ENCODE assay signal across 10 cellular contexts in genomic region chr3:186949281-186949982, GRCh38. TPM values are rescaled to one million over a fixed set of nuclear protein-coding genes. Genes with fewer than 3 reads are reported as not detected.
DNase-seq lines count a peak whose midpoint lies in the region; ATAC-seq and TF ChIP-seq lines count a peak whose summit lies in the region.
"Had no signal": no experiment of that assay in that cellular context is flagged by ENCODE, and none has a peak within 500 bp of the region (broad histone marks: within the 10 kb centered on the region; RNA-seq: fewer than 3 reads in every experiment).

No MANE protein-coding gene starts in this region.

- H3K27ac Mint-ChIP-seq in activated T-cell treated with anti-CD3 and anti-CD28 coated beads, Interleukin-2, amount 50 U/mL, for 72 hours = peak overlapping the region; percentile 18
- H3K27ac Mint-ChIP-seq in stimulated activated naive B cell treated with anti-CD40 and anti-IgM and Interleukin-4, amounts not matched to agents 10 μg/mL and 1 μg/mL and 100 μg/mL, for 72 hours = peak overlapping the region; percentile 48

- intact Hi-C loops in ascending aorta (cut with DNase I) = no loop called here
- intact Hi-C loops in right cardiac atrium (cut with DNase I) = no loop called here

- H3K9me3 Mint-ChIP-seq in activated T-cell treated with anti-CD3 and anti-CD28 coated beads, Interleukin-2, amount 50 U/mL, for 72 hours = peaks cover 5 to 9% of the 10 kb centered on the region in 2 donors
- H3K9me3 Mint-ChIP-seq in activated T-cell treated with anti-CD3 and anti-CD28 coated beads, Interleukin-2, amount 50 U/mL, for 4 hours = peaks cover 13% of the 10 kb centered on the region
- peaks cover 0 to 9% of the 10 kb centered on the region in 2 donors for H3K9me3 Mint-ChIP-seq in stimulated activated naive B cell treated with anti-CD40 and anti-IgM and Interleukin-4, amounts not matched to agents 10 μg/mL and 1 μg/mL and 100 μg/mL, for 72 hours

- H3K4me3 Mint-ChIP-seq in activated T-cell treated with anti-CD3 and anti-CD28 coated beads, Interleukin-2, amount 50 U/mL, for 72 hours = no peak overlapping the region
- no peak overlapping the region for H3K4me3 Mint-ChIP-seq in activated T-cell treated with anti-CD3 and anti-CD28 coated beads, Interleukin-2, amount 50 U/mL, for 4 hours
- no peak overlapping the region for H3K4me3 Mint-ChIP-seq in stimulated activated naive B cell treated with anti-CD40 and anti-IgM and Interleukin-4, amounts not matched to agents 10 μg/mL and 1 μg/mL and 100 μg/mL, for 72 hours

- H3K4me1 ChIP-seq in ascending aorta = peaks cover 10 to 29% of the 10 kb centered on the region in 2 donors
- peaks cover 33% of the 10 kb centered on the region for H3K4me1 ChIP-seq in right cardiac atrium (ENCODE audit: control insufficient read depth, insufficient read depth, low read length)
- H3K4me1 ChIP-seq: uterus had no signal

- no peak for DNase-seq in activated T-cell treated with anti-CD3 and anti-CD28 coated beads, Interleukin-2, amount 50 U/mL, for 72 hours
- no peak for DNase-seq in activated T-cell treated with anti-CD3 and anti-CD28 coated beads, Interleukin-2, amount 50 U/mL, for 4 hours
- DNase-seq in ascending aorta (ENCODE audit: low spot score in 2 of 2) (no peak), right cardiac atrium (peak; percentile 38 to 62 (median 46)), SW480 (ENCODE audit: low spot score) (no peak)
- DNase-seq in stimulated activated naive B cell treated with anti-CD40 and anti-IgM and Interleukin-4, amounts not matched to agents 10 μg/mL and 1 μg/mL and 100 μg/mL, for 72 hours = no peak
- DNase-seq: activated CD4-positive, alpha-beta T cell treated with anti-CD3 and anti-CD28 coated beads for 1 hour; uterus had no signal

- H3K4me3 ChIP-seq in ascending aorta (no peak overlapping the region), right cardiac atrium (ENCODE audit: low read length) (no peak overlapping the region)
- H3K4me3 ChIP-seq: uterus had no signal

- peaks cover 34 to 56% of the 10 kb centered on the region in 2 donors for H3K36me3 Mint-ChIP-seq in activated T-cell treated with anti-CD3 and anti-CD28 coated beads, Interleukin-2, amount 50 U/mL, for 72 hours (ENCODE audit: insufficient read depth in 2 of 2)
- peaks cover 61% of the 10 kb centered on the region for H3K36me3 Mint-ChIP-seq in activated T-cell treated with anti-CD3 and anti-CD28 coated beads, Interleukin-2, amount 50 U/mL, for 4 hours (ENCODE audit: insufficient read depth)
- peaks cover 42 to 58% of the 10 kb centered on the region in 2 donors for H3K36me3 Mint-ChIP-seq in stimulated activated naive B cell treated with anti-CD40 and anti-IgM and Interleukin-4, amounts not matched to agents 10 μg/mL and 1 μg/mL and 100 μg/mL, for 72 hours

- no peaks in the 10 kb centered on the region for H3K27me3 Mint-ChIP-seq in activated T-cell treated with anti-CD3 and anti-CD28 coated beads, Interleukin-2, amount 50 U/mL, for 72 hours (ENCODE audit: low read depth)
- no peaks in the 10 kb centered on the region for H3K27me3 Mint-ChIP-seq in activated T-cell treated with anti-CD3 and anti-CD28 coated beads, Interleukin-2, amount 50 U/mL, for 4 hours (ENCODE audit: low read depth)
- no peaks in the 10 kb centered on the region for H3K27me3 Mint-ChIP-seq in stimulated activated naive B cell treated with anti-CD40 and anti-IgM and Interleukin-4, amounts not matched to agents 10 μg/mL and 1 μg/mL and 100 μg/mL, for 72 hours

- no peak for ATAC-seq in activated T-cell treated with anti-CD3 and anti-CD28 coated beads, Interleukin-2, amount 50 U/mL, for 72 hours (replicated peaks in 1 of 2)
- ATAC-seq in activated T-cell treated with anti-CD3 and anti-CD28 coated beads, Interleukin-2, amount 50 U/mL, for 4 hours = no peak
- ATAC-seq in right cardiac atrium (peak; percentile 28 to 56), HG03175 (IDR thresholded peaks at IDR 0.05; ENCODE audit: unreplicated experiment) (no peak), GM21619 (IDR thresholded peaks at IDR 0.05; ENCODE audit: unreplicated experiment) (no peak)
- ATAC-seq in stimulated activated naive B cell treated with anti-CD40 and anti-IgM and Interleukin-4, amounts not matched to agents 10 μg/mL and 1 μg/mL and 100 μg/mL, for 72 hours (replicated peaks) = no peak

- H3K27me3 ChIP-seq in ascending aorta = no peaks in the 10 kb centered on the region
- H3K27me3 ChIP-seq in right cardiac atrium (ENCODE audit: control insufficient read depth, insufficient read depth) = no peaks in the 10 kb centered on the region
- H3K27me3 ChIP-seq: uterus had no signal

- H3K9me3 ChIP-seq in ascending aorta = no peaks in the 10 kb centered on the region
- no peaks in the 10 kb centered on the region for H3K9me3 ChIP-seq in right cardiac atrium (ENCODE audit: control insufficient read depth, low read length)
- H3K9me3 ChIP-seq: uterus had no signal

- peaks cover 2 to 5% of the 10 kb centered on the region in 2 donors for H3K36me3 ChIP-seq in ascending aorta
- H3K36me3 ChIP-seq: uterus had no signal

- WGBS in right cardiac atrium = 57% methylated on average over 7 of the region's 7 CpGs

- TF ChIP-seq CTCF in ascending aorta (IDR thresholded peaks at IDR 0.05) = no peak

- peaks cover 74% of the 10 kb centered on the region for H3K4me1 Mint-ChIP-seq in activated T-cell treated with anti-CD3 and anti-CD28 coated beads, Interleukin-2, amount 50 U/mL, for 72 hours (ENCODE audit: low read depth)
- peaks cover 80% of the 10 kb centered on the region for H3K4me1 Mint-ChIP-seq in activated T-cell treated with anti-CD3 and anti-CD28 coated beads, Interleukin-2, amount 50 U/mL, for 4 hours (ENCODE audit: low read depth)
- peaks cover 61 to 83% of the 10 kb centered on the region in 2 donors for H3K4me1 Mint-ChIP-seq in stimulated activated naive B cell treated with anti-CD40 and anti-IgM and Interleukin-4, amounts not matched to agents 10 μg/mL and 1 μg/mL and 100 μg/mL, for 72 hours

- H3K27ac ChIP-seq in ascending aorta = peak overlapping the region; percentile 83 to 86
- peak overlapping the region; percentile 97 for H3K27ac ChIP-seq in right cardiac atrium (ENCODE audit: low read length)

RNA-seq across cellular contexts. Expression of gene ST6GAL1, which starts 19.1 kb away (rescaled TPM):
- total RNA-seq in activated T-cell treated with anti-CD3 and anti-CD28 coated beads, Interleukin-2, amount 50 U/mL, for 72 hours = 100 to 1,000 TPM in 1 of 2 donors, 10 to 100 TPM in 1; 98.1 to 104 TPM
- 100 to 1,000 TPM; 105 to 116 (median 112) TPM for total RNA-seq in activated T-cell treated with anti-CD3 and anti-CD28 coated beads, Interleukin-2, amount 50 U/mL, for 4 hours
- 59.9 TPM for total RNA-seq in ascending aorta
- total RNA-seq in right cardiac atrium = 10 to 100 TPM; 63.3 to 69.2 (median 65.7) TPM
- 25.2 TPM for polyA plus RNA-seq in right cardiac atrium

Comparison
In these comparisons a context has a peak if more than half of its experiments do, and no peak if none do; other contexts are left out.
1. ATAC-seq: peak in right cardiac atrium (2 of 2); none in activated T-cell treated with anti-CD3 and anti-CD28 coated beads, Interleukin-2, amount 50 U/mL, for 72 hours (0 of 2), activated T-cell treated with anti-CD3 and anti-CD28 coated beads, Interleukin-2, amount 50 U/mL, for 4 hours (0 of 2), stimulated activated naive B cell treated with anti-CD40 and anti-IgM and Interleukin-4, amounts not matched to agents 10 μg/mL and 1 μg/mL and 100 μg/mL, for 72 hours (0 of 2), HG03175 (single experiment) and GM21619 (single experiment).
2. DNase-seq: peak in right cardiac atrium (3 of 3); none in activated T-cell treated with anti-CD3 and anti-CD28 coated beads, Interleukin-2, amount 50 U/mL, for 72 hours (0 of 2), activated T-cell treated with anti-CD3 and anti-CD28 coated beads, Interleukin-2, amount 50 U/mL, for 4 hours (single experiment), ascending aorta (0 of 2), stimulated activated naive B cell treated with anti-CD40 and anti-IgM and Interleukin-4, amounts not matched to agents 10 μg/mL and 1 μg/mL and 100 μg/mL, for 72 hours (single experiment) and SW480 (single experiment).